8 cellular contexts compared by ENCODE assay signal in genomic region chr7:23680417-23681405, GRCh38. TPM values are rescaled to one million over a fixed set of nuclear protein-coding genes. Genes with fewer than 3 reads are reported as not detected.
DNase-seq lines count a peak whose midpoint lies in the region; ATAC-seq and TF ChIP-seq lines count a peak whose summit lies in the region.

No MANE protein-coding gene starts in this region.

- peaks cover 0 to 11% (median 4%) of the 10 kb centered on the region in 7 donors for H3K9me3 Mint-ChIP-seq in CD14-positive monocyte
- no peaks in the 10 kb centered on the region for H3K9me3 Mint-ChIP-seq in T-helper 1 cell treated with Interleukin-12 subunit alpha and Interleukin-12 subunit beta and Interleukin-4 antibody, amounts not matched to agents 30 μg/mL and 1 μg/mL, for 36 hours

- peak overlapping the region; percentile 87 to 91 for H3K27ac ChIP-seq in breast epithelium
- peak overlapping the region; percentile 73 to 87 (median 84) for H3K27ac ChIP-seq in gastrocnemius medialis

- H3K4me3 Mint-ChIP-seq in CD14-positive monocyte: peak overlapping the region; percentile 90 to 97
- peak overlapping the region; percentile 84 for H3K4me3 Mint-ChIP-seq in T-helper 1 cell treated with Interleukin-12 subunit alpha and Interleukin-12 subunit beta and Interleukin-4 antibody, amounts not matched to agents 30 μg/mL and 1 μg/mL, for 36 hours

- ATAC-seq in GM19463 (IDR thresholded peaks at IDR 0.05; ENCODE audit: unreplicated experiment) (peak; percentile 22), gastrocnemius medialis (peak; percentile 47 to 67), HG03196 (IDR thresholded peaks at IDR 0.05; ENCODE audit: unreplicated experiment) (no peak)

- TF ChIP-seq POLR2A in breast epithelium (IDR thresholded peaks at IDR 0.05) (no peak), gastrocnemius medialis (IDR thresholded peaks at IDR 0.05) (no peak)

- in situ Hi-C loops in gastrocnemius medialis (cut with MboI; ENCODE audit: low sequenced_read_pairs in 4 of 4): no loop called here

- TF ChIP-seq CTCF in CD14-positive monocyte (IDR thresholded peaks at IDR 0.05) (peak; percentile 6), breast epithelium (IDR thresholded peaks at IDR 0.05) (no peak), gastrocnemius medialis (IDR thresholded peaks at IDR 0.05 in 4 of 5, conservative IDR thresholded peaks at IDR 0.05 in 1 of 5) (no peak)

- no peaks in the 10 kb centered on the region for H3K36me3 ChIP-seq in breast epithelium
- H3K36me3 ChIP-seq in gastrocnemius medialis: no peaks in the 10 kb centered on the region

- H3K4me1 Mint-ChIP-seq in CD14-positive monocyte: peaks cover 14% of the 10 kb centered on the region
- peaks cover 9% of the 10 kb centered on the region for H3K4me1 Mint-ChIP-seq in T-helper 1 cell treated with Interleukin-12 subunit alpha and Interleukin-12 subunit beta and Interleukin-4 antibody, amounts not matched to agents 30 μg/mL and 1 μg/mL, for 36 hours (ENCODE audit: low read depth)

- H3K4me3 ChIP-seq in breast epithelium (peak overlapping the region; percentile 78 to 92 (median 84)), iPS-18c (ENCODE audit: insufficient read depth, low read depth, low read length) (peak overlapping the region; percentile 58), gastrocnemius medialis (peak overlapping the region; percentile 61 to 94 (median 90))

- H3K4me1 ChIP-seq in breast epithelium (no peaks in the 10 kb centered on the region), gastrocnemius medialis (peaks cover 4 to 8% of the 10 kb centered on the region in 2 donors)

- peak overlapping the region in 5 of 7 donors; percentile 38 to 81 (median 55) for H3K27ac Mint-ChIP-seq in CD14-positive monocyte
- H3K27ac Mint-ChIP-seq in T-helper 1 cell treated with Interleukin-12 subunit alpha and Interleukin-12 subunit beta and Interleukin-4 antibody, amounts not matched to agents 30 μg/mL and 1 μg/mL, for 36 hours: no peak overlapping the region

- H3K9me3 ChIP-seq in breast epithelium (no peaks in the 10 kb centered on the region), iPS-18c (ENCODE audit: control insufficient read depth, insufficient read depth, low read length) (no peaks in the 10 kb centered on the region), gastrocnemius medialis (no peaks in the 10 kb centered on the region)

- H3K36me3 Mint-ChIP-seq in CD14-positive monocyte: no peaks in the 10 kb centered on the region
- no peaks in the 10 kb centered on the region for H3K36me3 Mint-ChIP-seq in T-helper 1 cell treated with Interleukin-12 subunit alpha and Interleukin-12 subunit beta and Interleukin-4 antibody, amounts not matched to agents 30 μg/mL and 1 μg/mL, for 36 hours (ENCODE audit: low read depth)

- H3K27me3 ChIP-seq in breast epithelium (no peaks in the 10 kb centered on the region), gastrocnemius medialis (no peaks in the 10 kb centered on the region)

- peaks cover 3 to 11% (median 5%) of the 10 kb centered on the region in 3 donors for H3K27me3 Mint-ChIP-seq in CD14-positive monocyte (ENCODE audit: low read depth in 3 of 3)
- peaks cover 4% of the 10 kb centered on the region for H3K27me3 Mint-ChIP-seq in T-helper 1 cell treated with Interleukin-12 subunit alpha and Interleukin-12 subunit beta and Interleukin-4 antibody, amounts not matched to agents 30 μg/mL and 1 μg/mL, for 36 hours (ENCODE audit: low read depth)

- DNase-seq in CD14-positive monocyte (ENCODE audit: low spot score) (no peak), HuH-7.5 (ENCODE audit: low spot score) (peak; percentile 12), breast epithelium (ENCODE audit: low spot score in 2 of 2) (peak; percentile 39 to 79), gastrocnemius medialis (peak in 1 of 2 donors; percentile 19)

- intact Hi-C loops in CD14-positive monocyte (cut with micrococcal nuclease): loop anchor here (5.0 to 10.0 kb wide), 2 partner anchors 76 to 83 kb away; partner anchors contain the start of gene CCDC126 (in 1 of the 2)
- intact Hi-C loops in breast epithelium (cut with DNase I; ENCODE audit: low total_unique reads): no loop called here
- intact Hi-C loops in gastrocnemius medialis (cut with DNase I; ENCODE audit: low total_unique reads): loop anchor here (1.0 kb wide), 1 partner anchor 83 kb away; the partner anchor contains the start of gene CCDC126

RNA-seq across cellular contexts. Expression of gene FAM221A, which starts 0.7 kb away (rescaled TPM):
- 1 to 10 TPM; 1.4 to 2.1 TPM for polyA plus RNA-seq in CD14-positive monocyte
- total RNA-seq in breast epithelium (10 to 100 TPM; 12.2 to 18.1 (median 13.1) TPM), gastrocnemius medialis (1 to 10 TPM; 2.2 to 3.8 (median 2.5) TPM)

RNA-seq across cellular contexts. Expression of gene STK31, which starts 29.3 kb away (rescaled TPM):
- not detected for polyA plus RNA-seq in CD14-positive monocyte
- 1 to 10 TPM in 2 of 3 donors, under 1 TPM in 1; 0.64 to 1.3 (median 1.2) TPM for total RNA-seq in breast epithelium
- under 1 TPM in 1 of 4 donors, not detected in 3; 0.10 TPM for total RNA-seq in gastrocnemius medialis
